1 cellular context compared by ENCODE assay signal in the genomic region with DNA sequence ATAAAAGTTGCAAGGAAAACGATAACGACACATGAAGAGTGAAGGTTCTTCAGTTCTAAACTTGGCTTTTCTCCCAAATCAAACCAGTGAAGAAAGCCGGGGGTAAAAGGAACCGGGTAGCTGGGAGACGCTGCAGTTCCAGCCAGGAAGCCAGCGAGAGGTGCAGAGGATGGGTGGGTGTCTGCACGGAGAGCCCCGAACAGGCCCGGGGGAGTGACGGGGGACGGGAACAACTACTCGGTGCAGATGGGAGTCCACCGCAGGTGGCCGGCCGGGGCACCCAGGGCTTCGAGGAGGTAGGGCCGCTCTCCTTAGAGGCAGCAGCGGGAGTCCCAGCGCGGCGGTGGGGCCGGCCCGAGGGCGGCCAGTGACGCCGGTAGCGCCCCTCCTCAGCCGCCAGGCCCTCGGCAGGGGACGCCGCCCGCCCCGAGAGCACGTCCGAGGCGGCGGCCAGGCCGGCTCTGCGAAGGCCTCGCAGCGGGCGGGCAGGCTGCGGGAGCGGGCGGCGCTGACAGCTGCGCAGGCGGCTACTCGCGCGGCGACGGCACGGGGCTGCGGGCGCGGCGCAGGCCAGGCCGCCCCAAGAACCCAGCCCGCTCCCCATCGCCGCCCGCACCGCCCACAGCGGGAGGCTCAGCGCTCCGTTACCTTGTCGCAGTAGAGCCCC.
TF ChIP-seq lines count a peak whose summit lies in the region.

No MANE protein-coding gene starts in this region.

TF ChIP-seq in HepG2, 621 proteins besides CTCF, POLR2A, EP300 and RAD21 (continues in another document):
- 0 out of 2 replicates have a peak, but pooled peaks have one; percentile 51 for TF ChIP-seq ARNT2 (CRISPR knock-in tag; IDR thresholded peaks at IDR 0.05; ENCODE audit: low read depth)
- TF ChIP-seq ATF7-NPFF (CRISPR knock-in tag; IDR thresholded peaks at IDR 0.05; ENCODE audit: low read depth), result peak; percentile 39; the same call in 1 of the 2 replicates
- TF ChIP-seq TAF1 (CRISPR knock-in tag; IDR thresholded peaks at IDR 0.05), result peak; percentile 16; the same call in 1 of the 2 replicates
- TF ChIP-seq GPN1 (CRISPR knock-in tag; IDR thresholded peaks at IDR 0.05; ENCODE audit: borderline replicate concordance), result no peak
- TF ChIP-seq NRL (CRISPR knock-in tag; IDR thresholded peaks at IDR 0.05; ENCODE audit: borderline replicate concordance), result no peak
- TF ChIP-seq KAT7 (CRISPR knock-in tag; IDR thresholded peaks at IDR 0.05; ENCODE audit: borderline replicate concordance), result no peak
- TF ChIP-seq SSRP1 (CRISPR knock-in tag; IDR thresholded peaks at IDR 0.05), result no peak
- TF ChIP-seq HNF4G (IDR thresholded peaks at IDR 0.05; ENCODE audit: borderline replicate concordance, low read depth, low read length), result 0 out of 2 replicates have a peak, but pooled peaks have one; percentile 4
- TF ChIP-seq HNF4G (CRISPR knock-in tag; IDR thresholded peaks at IDR 0.05; ENCODE audit: borderline replicate concordance, low read depth), result peak; percentile 23; the same call in 1 of the 2 replicates
- TF ChIP-seq, protein P1, sequence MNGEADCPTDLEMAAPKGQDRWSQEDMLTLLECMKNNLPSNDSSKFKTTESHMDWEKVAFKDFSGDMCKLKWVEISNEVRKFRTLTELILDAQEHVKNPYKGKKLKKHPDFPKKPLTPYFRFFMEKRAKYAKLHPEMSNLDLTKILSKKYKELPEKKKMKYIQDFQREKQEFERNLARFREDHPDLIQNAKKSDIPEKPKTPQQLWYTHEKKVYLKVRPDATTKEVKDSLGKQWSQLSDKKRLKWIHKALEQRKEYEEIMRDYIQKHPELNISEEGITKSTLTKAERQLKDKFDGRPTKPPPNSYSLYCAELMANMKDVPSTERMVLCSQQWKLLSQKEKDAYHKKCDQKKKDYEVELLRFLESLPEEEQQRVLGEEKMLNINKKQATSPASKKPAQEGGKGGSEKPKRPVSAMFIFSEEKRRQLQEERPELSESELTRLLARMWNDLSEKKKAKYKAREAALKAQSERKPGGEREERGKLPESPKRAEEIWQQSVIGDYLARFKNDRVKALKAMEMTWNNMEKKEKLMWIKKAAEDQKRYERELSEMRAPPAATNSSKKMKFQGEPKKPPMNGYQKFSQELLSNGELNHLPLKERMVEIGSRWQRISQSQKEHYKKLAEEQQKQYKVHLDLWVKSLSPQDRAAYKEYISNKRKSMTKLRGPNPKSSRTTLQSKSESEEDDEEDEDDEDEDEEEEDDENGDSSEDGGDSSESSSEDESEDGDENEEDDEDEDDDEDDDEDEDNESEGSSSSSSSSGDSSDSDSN (CRISPR knock-in tag; IDR thresholded peaks at IDR 0.05), result peak; percentile 93; the same call in 1 of the 2 replicates
- no peak for TF ChIP-seq ZFP1 (CRISPR knock-in tag; IDR thresholded peaks at IDR 0.05)
- TF ChIP-seq ZFAT (CRISPR knock-in tag; conservative IDR thresholded peaks at IDR 0.05), result 0 out of 2 replicates have a peak, but pooled peaks have one; percentile 15
- peak; percentile 31 for TF ChIP-seq HNRNPLL (IDR thresholded peaks at IDR 0.05; ENCODE audit: low read depth, low read length, poor library complexity, severe bottlenecking)
- TF ChIP-seq ASH2L (IDR thresholded peaks at IDR 0.05; ENCODE audit: insufficient read length, low read depth, low read length), result peak; percentile 89
- TF ChIP-seq CCDC6 (CRISPR knock-in tag; IDR thresholded peaks at IDR 0.05), result peak; percentile 74
- TF ChIP-seq, protein P2, sequence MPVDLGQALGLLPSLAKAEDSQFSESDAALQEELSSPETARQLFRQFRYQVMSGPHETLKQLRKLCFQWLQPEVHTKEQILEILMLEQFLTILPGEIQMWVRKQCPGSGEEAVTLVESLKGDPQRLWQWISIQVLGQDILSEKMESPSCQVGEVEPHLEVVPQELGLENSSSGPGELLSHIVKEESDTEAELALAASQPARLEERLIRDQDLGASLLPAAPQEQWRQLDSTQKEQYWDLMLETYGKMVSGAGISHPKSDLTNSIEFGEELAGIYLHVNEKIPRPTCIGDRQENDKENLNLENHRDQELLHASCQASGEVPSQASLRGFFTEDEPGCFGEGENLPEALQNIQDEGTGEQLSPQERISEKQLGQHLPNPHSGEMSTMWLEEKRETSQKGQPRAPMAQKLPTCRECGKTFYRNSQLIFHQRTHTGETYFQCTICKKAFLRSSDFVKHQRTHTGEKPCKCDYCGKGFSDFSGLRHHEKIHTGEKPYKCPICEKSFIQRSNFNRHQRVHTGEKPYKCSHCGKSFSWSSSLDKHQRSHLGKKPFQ (CRISPR knock-in tag; IDR thresholded peaks at IDR 0.05; ENCODE audit: insufficient replicate concordance), result peak; percentile 44
- TF ChIP-seq, protein P3, sequence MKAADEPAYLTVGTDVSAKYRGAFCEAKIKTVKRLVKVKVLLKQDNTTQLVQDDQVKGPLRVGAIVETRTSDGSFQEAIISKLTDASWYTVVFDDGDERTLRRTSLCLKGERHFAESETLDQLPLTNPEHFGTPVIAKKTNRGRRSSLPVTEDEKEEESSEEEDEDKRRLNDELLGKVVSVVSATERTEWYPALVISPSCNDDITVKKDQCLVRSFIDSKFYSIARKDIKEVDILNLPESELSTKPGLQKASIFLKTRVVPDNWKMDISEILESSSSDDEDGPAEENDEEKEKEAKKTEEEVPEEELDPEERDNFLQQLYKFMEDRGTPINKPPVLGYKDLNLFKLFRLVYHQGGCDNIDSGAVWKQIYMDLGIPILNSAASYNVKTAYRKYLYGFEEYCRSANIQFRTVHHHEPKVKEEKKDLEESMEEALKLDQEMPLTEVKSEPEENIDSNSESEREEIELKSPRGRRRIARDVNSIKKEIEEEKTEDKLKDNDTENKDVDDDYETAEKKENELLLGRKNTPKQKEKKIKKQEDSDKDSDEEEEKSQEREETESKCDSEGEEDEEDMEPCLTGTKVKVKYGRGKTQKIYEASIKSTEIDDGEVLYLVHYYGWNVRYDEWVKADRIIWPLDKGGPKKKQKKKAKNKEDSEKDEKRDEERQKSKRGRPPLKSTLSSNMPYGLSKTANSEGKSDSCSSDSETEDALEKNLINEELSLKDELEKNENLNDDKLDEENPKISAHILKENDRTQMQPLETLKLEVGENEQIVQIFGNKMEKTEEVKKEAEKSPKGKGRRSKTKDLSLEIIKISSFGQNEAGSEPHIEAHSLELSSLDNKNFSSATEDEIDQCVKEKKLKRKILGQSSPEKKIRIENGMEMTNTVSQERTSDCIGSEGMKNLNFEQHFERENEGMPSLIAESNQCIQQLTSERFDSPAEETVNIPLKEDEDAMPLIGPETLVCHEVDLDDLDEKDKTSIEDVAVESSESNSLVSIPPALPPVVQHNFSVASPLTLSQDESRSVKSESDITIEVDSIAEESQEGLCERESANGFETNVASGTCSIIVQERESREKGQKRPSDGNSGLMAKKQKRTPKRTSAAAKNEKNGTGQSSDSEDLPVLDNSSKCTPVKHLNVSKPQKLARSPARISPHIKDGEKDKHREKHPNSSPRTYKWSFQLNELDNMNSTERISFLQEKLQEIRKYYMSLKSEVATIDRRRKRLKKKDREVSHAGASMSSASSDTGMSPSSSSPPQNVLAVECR (CRISPR knock-in tag; IDR thresholded peaks at IDR 0.05; ENCODE audit: borderline replicate concordance), result peak; percentile 71; the same call in 1 of the 2 replicates
- TF ChIP-seq ZNF644 (CRISPR knock-in tag; IDR thresholded peaks at IDR 0.05; ENCODE audit: low read depth), result no peak
- TF ChIP-seq, protein P4, sequence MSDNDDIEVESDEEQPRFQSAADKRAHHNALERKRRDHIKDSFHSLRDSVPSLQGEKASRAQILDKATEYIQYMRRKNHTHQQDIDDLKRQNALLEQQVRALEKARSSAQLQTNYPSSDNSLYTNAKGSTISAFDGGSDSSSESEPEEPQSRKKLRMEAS (IDR thresholded peaks at IDR 0.05), result peak; percentile 12; the same call in 1 of the 2 replicates
- TF ChIP-seq ZNF563 (CRISPR knock-in tag; IDR thresholded peaks at IDR 0.05), result 0 out of 2 replicates have a peak, but pooled peaks have one; percentile 4
- TF ChIP-seq RFXAP (CRISPR knock-in tag; IDR thresholded peaks at IDR 0.05; ENCODE audit: borderline replicate concordance), result 0 out of 2 replicates have a peak, but pooled peaks have one; percentile 42
- TF ChIP-seq BRCA1 (CRISPR knock-in tag; IDR thresholded peaks at IDR 0.05), result no peak
- no peak for TF ChIP-seq NR2F1 (CRISPR knock-in tag; IDR thresholded peaks at IDR 0.05)
- peak; percentile 57; the same call in 1 of the 2 replicates for TF ChIP-seq GABPB1 (CRISPR knock-in tag; IDR thresholded peaks at IDR 0.05)
- TF ChIP-seq, protein P5, sequence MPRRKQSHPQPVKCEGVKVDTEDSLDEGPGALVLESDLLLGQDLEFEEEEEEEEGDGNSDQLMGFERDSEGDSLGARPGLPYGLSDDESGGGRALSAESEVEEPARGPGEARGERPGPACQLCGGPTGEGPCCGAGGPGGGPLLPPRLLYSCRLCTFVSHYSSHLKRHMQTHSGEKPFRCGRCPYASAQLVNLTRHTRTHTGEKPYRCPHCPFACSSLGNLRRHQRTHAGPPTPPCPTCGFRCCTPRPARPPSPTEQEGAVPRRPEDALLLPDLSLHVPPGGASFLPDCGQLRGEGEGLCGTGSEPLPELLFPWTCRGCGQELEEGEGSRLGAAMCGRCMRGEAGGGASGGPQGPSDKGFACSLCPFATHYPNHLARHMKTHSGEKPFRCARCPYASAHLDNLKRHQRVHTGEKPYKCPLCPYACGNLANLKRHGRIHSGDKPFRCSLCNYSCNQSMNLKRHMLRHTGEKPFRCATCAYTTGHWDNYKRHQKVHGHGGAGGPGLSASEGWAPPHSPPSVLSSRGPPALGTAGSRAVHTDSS (CRISPR knock-in tag; conservative IDR thresholded peaks at IDR 0.05), result no peak
- TF ChIP-seq TSC22D2 (CRISPR knock-in tag; IDR thresholded peaks at IDR 0.05; ENCODE audit: borderline replicate concordance), result 0 out of 2 replicates have a peak, but pooled peaks have one; percentile 13
- TF ChIP-seq NFE2L1 (CRISPR knock-in tag; IDR thresholded peaks at IDR 0.05; ENCODE audit: borderline replicate concordance), result no peak
- peak; percentile 75 for TF ChIP-seq KMT2A (CRISPR knock-in tag; IDR thresholded peaks at IDR 0.05)
- TF ChIP-seq, protein P6, sequence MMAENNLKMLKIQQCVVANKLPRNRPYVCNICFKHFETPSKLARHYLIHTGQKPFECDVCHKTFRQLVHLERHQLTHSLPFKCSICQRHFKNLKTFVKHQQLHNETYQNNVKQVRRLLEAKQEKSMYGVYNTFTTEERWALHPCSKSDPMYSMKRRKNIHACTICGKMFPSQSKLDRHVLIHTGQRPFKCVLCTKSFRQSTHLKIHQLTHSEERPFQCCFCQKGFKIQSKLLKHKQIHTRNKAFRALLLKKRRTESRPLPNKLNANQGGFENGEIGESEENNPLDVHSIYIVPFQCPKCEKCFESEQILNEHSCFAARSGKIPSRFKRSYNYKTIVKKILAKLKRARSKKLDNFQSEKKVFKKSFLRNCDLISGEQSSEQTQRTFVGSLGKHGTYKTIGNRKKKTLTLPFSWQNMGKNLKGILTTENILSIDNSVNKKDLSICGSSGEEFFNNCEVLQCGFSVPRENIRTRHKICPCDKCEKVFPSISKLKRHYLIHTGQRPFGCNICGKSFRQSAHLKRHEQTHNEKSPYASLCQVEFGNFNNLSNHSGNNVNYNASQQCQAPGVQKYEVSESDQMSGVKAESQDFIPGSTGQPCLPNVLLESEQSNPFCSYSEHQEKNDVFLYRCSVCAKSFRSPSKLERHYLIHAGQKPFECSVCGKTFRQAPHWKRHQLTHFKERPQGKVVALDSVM (CRISPR knock-in tag; IDR thresholded peaks at IDR 0.05), result 0 out of 2 replicates have a peak, but pooled peaks have one; percentile 17
- 0 out of 2 replicates have a peak, but pooled peaks have one; percentile 5 for TF ChIP-seq MXD4 (CRISPR knock-in tag; IDR thresholded peaks at IDR 0.05)
- peak; percentile 11 for TF ChIP-seq ZFX (CRISPR knock-in tag; IDR thresholded peaks at IDR 0.05; ENCODE audit: low read depth)
- TF ChIP-seq, protein P7, sequence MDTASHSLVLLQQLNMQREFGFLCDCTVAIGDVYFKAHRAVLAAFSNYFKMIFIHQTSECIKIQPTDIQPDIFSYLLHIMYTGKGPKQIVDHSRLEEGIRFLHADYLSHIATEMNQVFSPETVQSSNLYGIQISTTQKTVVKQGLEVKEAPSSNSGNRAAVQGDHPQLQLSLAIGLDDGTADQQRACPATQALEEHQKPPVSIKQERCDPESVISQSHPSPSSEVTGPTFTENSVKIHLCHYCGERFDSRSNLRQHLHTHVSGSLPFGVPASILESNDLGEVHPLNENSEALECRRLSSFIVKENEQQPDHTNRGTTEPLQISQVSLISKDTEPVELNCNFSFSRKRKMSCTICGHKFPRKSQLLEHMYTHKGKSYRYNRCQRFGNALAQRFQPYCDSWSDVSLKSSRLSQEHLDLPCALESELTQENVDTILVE (CRISPR knock-in tag; IDR thresholded peaks at IDR 0.05), result no peak; the same call in 1 of the 2 replicates
- TF ChIP-seq, protein P8, sequence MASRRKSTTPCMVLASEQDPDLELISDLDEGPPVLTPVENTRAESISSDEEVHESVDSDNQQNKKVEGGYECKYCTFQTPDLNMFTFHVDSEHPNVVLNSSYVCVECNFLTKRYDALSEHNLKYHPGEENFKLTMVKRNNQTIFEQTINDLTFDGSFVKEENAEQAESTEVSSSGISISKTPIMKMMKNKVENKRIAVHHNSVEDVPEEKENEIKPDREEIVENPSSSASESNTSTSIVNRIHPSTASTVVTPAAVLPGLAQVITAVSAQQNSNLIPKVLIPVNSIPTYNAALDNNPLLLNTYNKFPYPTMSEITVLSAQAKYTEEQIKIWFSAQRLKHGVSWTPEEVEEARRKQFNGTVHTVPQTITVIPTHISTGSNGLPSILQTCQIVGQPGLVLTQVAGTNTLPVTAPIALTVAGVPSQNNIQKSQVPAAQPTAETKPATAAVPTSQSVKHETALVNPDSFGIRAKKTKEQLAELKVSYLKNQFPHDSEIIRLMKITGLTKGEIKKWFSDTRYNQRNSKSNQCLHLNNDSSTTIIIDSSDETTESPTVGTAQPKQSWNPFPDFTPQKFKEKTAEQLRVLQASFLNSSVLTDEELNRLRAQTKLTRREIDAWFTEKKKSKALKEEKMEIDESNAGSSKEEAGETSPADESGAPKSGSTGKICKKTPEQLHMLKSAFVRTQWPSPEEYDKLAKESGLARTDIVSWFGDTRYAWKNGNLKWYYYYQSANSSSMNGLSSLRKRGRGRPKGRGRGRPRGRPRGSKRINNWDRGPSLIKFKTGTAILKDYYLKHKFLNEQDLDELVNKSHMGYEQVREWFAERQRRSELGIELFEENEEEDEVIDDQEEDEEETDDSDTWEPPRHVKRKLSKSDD (CRISPR knock-in tag; IDR thresholded peaks at IDR 0.05; ENCODE audit: low read depth), result no peak
- TF ChIP-seq, protein P9, sequence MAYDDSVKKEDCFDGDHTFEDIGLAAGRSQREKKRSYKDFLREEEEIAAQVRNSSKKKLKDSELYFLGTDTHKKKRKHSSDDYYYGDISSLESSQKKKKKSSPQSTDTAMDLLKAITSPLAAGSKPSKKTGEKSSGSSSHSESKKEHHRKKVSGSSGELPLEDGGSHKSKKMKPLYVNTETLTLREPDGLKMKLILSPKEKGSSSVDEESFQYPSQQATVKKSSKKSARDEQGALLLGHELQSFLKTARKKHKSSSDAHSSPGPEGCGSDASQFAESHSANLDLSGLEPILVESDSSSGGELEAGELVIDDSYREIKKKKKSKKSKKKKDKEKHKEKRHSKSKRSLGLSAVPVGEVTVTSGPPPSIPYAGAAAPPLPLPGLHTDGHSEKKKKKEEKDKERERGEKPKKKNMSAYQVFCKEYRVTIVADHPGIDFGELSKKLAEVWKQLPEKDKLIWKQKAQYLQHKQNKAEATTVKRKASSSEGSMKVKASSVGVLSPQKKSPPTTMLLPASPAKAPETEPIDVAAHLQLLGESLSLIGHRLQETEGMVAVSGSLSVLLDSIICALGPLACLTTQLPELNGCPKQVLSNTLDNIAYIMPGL (CRISPR knock-in tag; IDR thresholded peaks at IDR 0.05; ENCODE audit: borderline replicate concordance in 1 of 2, low read depth in 1 of 2), result 0 out of 4 replicates have a peak, but pooled peaks of 1 of the 2 experiments have one; percentile 32
- 0 out of 2 replicates have a peak, but pooled peaks have one; percentile 35 for TF ChIP-seq KLF11 (CRISPR knock-in tag; IDR thresholded peaks at IDR 0.05)
- peak; percentile 38; the same call in 1 of the 2 replicates for TF ChIP-seq RBFOX2 (IDR thresholded peaks at IDR 0.05; ENCODE audit: low read depth, low read length)
- TF ChIP-seq SMAD1 (CRISPR knock-in tag; IDR thresholded peaks at IDR 0.05; ENCODE audit: borderline replicate concordance, low read depth), result 0 out of 2 replicates have a peak, but pooled peaks have one; percentile 16
